Comparison of ENCODE assay signal across 18 cellular contexts in the genomic region with DNA sequence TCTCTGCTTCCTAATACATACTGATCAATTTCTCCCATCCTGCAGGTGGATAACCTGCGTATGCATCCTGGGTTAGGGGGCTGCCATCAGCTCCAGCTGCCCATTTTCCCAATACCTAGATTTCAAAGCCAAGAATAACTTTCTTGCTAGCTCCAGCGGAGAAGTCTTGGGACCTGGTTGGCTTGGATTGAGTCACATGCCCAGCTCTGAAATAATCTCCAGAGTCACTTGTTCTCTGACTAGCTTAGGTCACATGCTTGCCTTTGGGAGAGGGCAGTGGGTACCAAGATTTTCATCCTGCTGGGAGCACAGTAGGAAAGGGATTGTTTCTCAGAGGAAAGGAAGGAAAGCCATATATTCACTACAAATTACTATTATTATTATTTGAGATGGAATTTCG.
DNase-seq lines count a peak whose midpoint lies in the region; ATAC-seq and TF ChIP-seq lines count a peak whose summit lies in the region.
"Had no signal": no experiment of that assay in that cellular context is flagged by ENCODE, and none has a peak within 500 bp of the region (broad histone marks: within the 10 kb centered on the region; RNA-seq: fewer than 3 reads in every experiment).

No MANE protein-coding gene starts in this region.

- no peak for TF ChIP-seq POLR2A in ovary (IDR thresholded peaks at IDR 0.05)

- H3K27ac Mint-ChIP-seq in GM23338, result no peak overlapping the region
- H3K27ac Mint-ChIP-seq: B cell; CD4-positive, alpha-beta T cell; CD8-positive, alpha-beta T cell had no signal

- H3K9me3 ChIP-seq in thoracic aorta (no peaks in the 10 kb centered on the region), ovary (no peaks in the 10 kb centered on the region), SJCRH30 (replicated peaks) (no peaks in the 10 kb centered on the region)
- H3K9me3 ChIP-seq: A549; BLaER1 treated with 17β-estradiol and CSF1 and Interleukin-3, amounts not matched to agents 10 nM and 100 nM; Caco-2 had no signal

- no peaks in the 10 kb centered on the region; the same call in 2 of the 3 replicates for H3K9me3 Mint-ChIP-seq in GM23338
- H3K9me3 Mint-ChIP-seq: CD4-positive, alpha-beta T cell; CD8-positive, alpha-beta T cell had no signal

- H3F3A ChIP-seq in GM23338 (replicated peaks; ENCODE audit: low read depth), result no peaks in the 10 kb centered on the region

- H3K9me2 ChIP-seq in GM23338 (ENCODE audit: insufficient read depth), result 0 out of 2 replicates have a peak, but pooled peaks cover 6% of the 10 kb centered on the region

- H3K4me3 ChIP-seq in GM23338 (no peak overlapping the region), thoracic aorta (no peak overlapping the region), ovary (no peak overlapping the region), SJCRH30 (no peak overlapping the region)
- H3K4me3 ChIP-seq: A549; BLaER1 treated with 17β-estradiol and CSF1 and Interleukin-3, amounts not matched to agents 10 nM and 100 nM had no signal

- ATAC-seq in GM23338, result no peak
- peak; percentile 84 for ATAC-seq in thoracic aorta (ENCODE audit: insufficient number of reproducible peaks, low FRiP score, low read depth)
- ATAC-seq in GM19035 (IDR thresholded peaks at IDR 0.05; ENCODE audit: unreplicated experiment), result no peak
- ATAC-seq: A549; CD8-positive, alpha-beta T cell had no signal

- TF ChIP-seq CTCF in GM23338 (conservative IDR thresholded peaks at IDR 0.05; ENCODE audit: low read depth in 2 of 2) (no peak), thoracic aorta (IDR thresholded peaks at IDR 0.05) (no peak), ovary (IDR thresholded peaks at IDR 0.05) (no peak)

- no peaks in the 10 kb centered on the region for H3K27me3 Mint-ChIP-seq in GM23338 (ENCODE audit: insufficient read depth, low read depth, poor library complexity)

- WGBS in ovary, 3 donors, result 66 to 85% (median 69%) methylated on average over 3 of the region's 3 CpGs

- no peaks in the 10 kb centered on the region for H3K79me2 ChIP-seq in GM23338 (replicated peaks; ENCODE audit: insufficient read depth)

- H4K20me1 ChIP-seq in GM23338 (replicated peaks; ENCODE audit: insufficient read depth), result no peaks in the 10 kb centered on the region
- H4K20me1 ChIP-seq: BLaER1 treated with 17β-estradiol and CSF1 and Interleukin-3, amounts not matched to agents 10 nM and 100 nM had no signal

- DNase-seq in GM23338 (ENCODE audit: low spot score) (no peak), SK-MEL-5 (ENCODE audit: low read depth, low spot score) (peak; percentile 27), thoracic aorta (ENCODE audit: low spot score) (no peak), ovary (no peak), SJCRH30 (no peak)
- DNase-seq: AML-193; Caco-2; Calu3; CD4-positive, alpha-beta T cell; CD8-positive, alpha-beta T cell; DMS79 treated with DMSO at 0.1 percent for 48 hours; GF-D8 had no signal

- no peaks in the 10 kb centered on the region for H3K36me3 ChIP-seq in GM23338 (ENCODE audit: insufficient read depth)
- no peaks in the 10 kb centered on the region for H3K36me3 ChIP-seq in thoracic aorta
- H3K36me3 ChIP-seq in ovary, result no peaks in the 10 kb centered on the region
- no peaks in the 10 kb centered on the region for H3K36me3 ChIP-seq in SJCRH30
- H3K36me3 ChIP-seq: BLaER1 treated with 17β-estradiol and CSF1 and Interleukin-3, amounts not matched to agents 10 nM and 100 nM had no signal

- H3K36me3 Mint-ChIP-seq in GM23338 (ENCODE audit: low read depth), result no peaks in the 10 kb centered on the region
- H3K36me3 Mint-ChIP-seq: CD8-positive, alpha-beta T cell had no signal

- in situ Hi-C loops in SK-MEL-5 (cut with HindIII; ENCODE audit: low pct_unique_long_range_greater_than_20kb, low sequenced_read_pairs), result no loop called here

- H3K4me1 ChIP-seq in GM23338 (ENCODE audit: insufficient read depth) (no peaks in the 10 kb centered on the region), thoracic aorta (ENCODE audit: control insufficient read depth in 1 of 2, low read depth in 2 of 2) (peaks cover 19 to 32% of the 10 kb centered on the region in 2 donors), ovary (ENCODE audit: insufficient read depth) (no peaks in the 10 kb centered on the region), SJCRH30 (no peaks in the 10 kb centered on the region)
- H3K4me1 ChIP-seq: A549, Caco-2 had no signal

- H3K27ac ChIP-seq in GM23338 (ENCODE audit: low read depth) (no peak overlapping the region), thoracic aorta (no peak overlapping the region), ovary (no peak overlapping the region), SJCRH30 (no peak overlapping the region)
- H3K27ac ChIP-seq: 22Rv1; A549; BLaER1 treated with 17β-estradiol and CSF1 and Interleukin-3, amounts not matched to agents 10 nM and 100 nM; C4-2B had no signal

- 0 out of 3 replicates have a peak, but pooled peaks cover 3% of the 10 kb centered on the region for H3K4me1 Mint-ChIP-seq in GM23338

- TF ChIP-seq EP300 in ovary (IDR thresholded peaks at IDR 0.05), result no peak

- no peaks in the 10 kb centered on the region for H3K27me3 ChIP-seq in GM23338 (ENCODE audit: insufficient read depth)
- no peaks in the 10 kb centered on the region for H3K27me3 ChIP-seq in thoracic aorta (replicated peaks; ENCODE audit: insufficient read depth)
- H3K27me3 ChIP-seq in ovary, result no peaks in the 10 kb centered on the region
- H3K27me3 ChIP-seq in SJCRH30, result peaks cover 11% of the 10 kb centered on the region; the same call in 1 of the 2 replicates
- H3K27me3 ChIP-seq: BLaER1 treated with 17β-estradiol and CSF1 and Interleukin-3, amounts not matched to agents 10 nM and 100 nM had no signal

- no peak overlapping the region for H3K4me3 Mint-ChIP-seq in GM23338
- H3K4me3 Mint-ChIP-seq: B cell; CD4-positive, alpha-beta T cell; CD8-positive, alpha-beta T cell had no signal

- intact Hi-C loops in ovary (cut with DNase I), result no loop called here

- no peak overlapping the region for H3K4me2 ChIP-seq in GM23338
- H3K4me2 ChIP-seq: A549; BLaER1 treated with 17β-estradiol and CSF1 and Interleukin-3, amounts not matched to agents 10 nM and 100 nM had no signal

- peak overlapping the region; percentile 78; the same call in 1 of the 2 replicates for H2AFZ ChIP-seq in GM23338

TF ChIP-seq in GM23338, 12 proteins besides CTCF, POLR2A, EP300 and RAD21 (continues in another document):
- TF ChIP-seq JUNB (IDR thresholded peaks at IDR 0.05; ENCODE audit: unreplicated experiment) (no peak), ZNF331 (CRISPR knock-in tag; IDR thresholded peaks at IDR 0.05; ENCODE audit: low read depth) (no peak), ZNF114 (CRISPR knock-in tag; IDR thresholded peaks at IDR 0.05) (no peak), STAT1 (IDR thresholded peaks at IDR 0.05; ENCODE audit: unreplicated experiment) (no peak)
- TF ChIP-seq, protein P1, sequence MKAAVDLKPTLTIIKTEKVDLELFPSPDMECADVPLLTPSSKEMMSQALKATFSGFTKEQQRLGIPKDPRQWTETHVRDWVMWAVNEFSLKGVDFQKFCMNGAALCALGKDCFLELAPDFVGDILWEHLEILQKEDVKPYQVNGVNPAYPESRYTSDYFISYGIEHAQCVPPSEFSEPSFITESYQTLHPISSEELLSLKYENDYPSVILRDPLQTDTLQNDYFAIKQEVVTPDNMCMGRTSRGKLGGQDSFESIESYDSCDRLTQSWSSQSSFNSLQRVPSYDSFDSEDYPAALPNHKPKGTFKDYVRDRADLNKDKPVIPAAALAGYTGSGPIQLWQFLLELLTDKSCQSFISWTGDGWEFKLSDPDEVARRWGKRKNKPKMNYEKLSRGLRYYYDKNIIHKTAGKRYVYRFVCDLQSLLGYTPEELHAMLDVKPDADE (IDR thresholded peaks at IDR 0.05), result no peak
